In the genomic region with DNA sequence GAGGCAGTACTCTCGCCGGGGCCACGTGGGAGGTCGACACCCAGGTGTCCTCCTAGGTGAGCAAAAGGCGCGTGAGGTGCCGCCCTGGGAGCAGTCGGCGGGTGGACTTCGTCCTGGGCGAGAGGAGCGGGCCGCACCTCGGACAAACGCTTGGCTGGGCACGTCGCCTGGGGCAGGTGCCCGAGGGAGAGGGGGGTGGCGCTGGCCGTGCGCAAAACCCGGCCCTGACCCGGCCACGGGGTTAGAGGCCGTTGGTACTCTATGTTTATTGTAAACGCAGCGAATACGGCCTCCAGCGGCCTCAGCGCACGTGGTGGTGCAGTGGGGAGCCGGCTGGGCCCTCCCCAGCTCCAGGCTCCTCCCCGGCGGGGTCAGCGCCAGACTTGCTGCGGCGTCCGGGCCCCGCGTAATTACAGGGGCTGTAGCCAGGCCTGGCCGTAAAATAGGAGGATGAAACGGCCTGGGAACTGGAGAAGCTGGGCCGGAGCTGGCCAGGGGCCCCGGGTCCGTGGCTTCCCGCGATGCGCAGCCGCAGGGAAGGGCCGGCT, we compare ENCODE assay signal across 1 cellular context.
TF ChIP-seq lines count a peak whose summit lies in the region.

No MANE protein-coding gene starts in this region.

TF ChIP-seq in neural cell, 6 proteins besides CTCF, POLR2A, EP300 and RAD21 (continued from another document):
- TF ChIP-seq SMC3 (conservative IDR thresholded peaks at IDR 0.05; ENCODE audit: poor library complexity), result no peak
- TF ChIP-seq, protein P1, sequence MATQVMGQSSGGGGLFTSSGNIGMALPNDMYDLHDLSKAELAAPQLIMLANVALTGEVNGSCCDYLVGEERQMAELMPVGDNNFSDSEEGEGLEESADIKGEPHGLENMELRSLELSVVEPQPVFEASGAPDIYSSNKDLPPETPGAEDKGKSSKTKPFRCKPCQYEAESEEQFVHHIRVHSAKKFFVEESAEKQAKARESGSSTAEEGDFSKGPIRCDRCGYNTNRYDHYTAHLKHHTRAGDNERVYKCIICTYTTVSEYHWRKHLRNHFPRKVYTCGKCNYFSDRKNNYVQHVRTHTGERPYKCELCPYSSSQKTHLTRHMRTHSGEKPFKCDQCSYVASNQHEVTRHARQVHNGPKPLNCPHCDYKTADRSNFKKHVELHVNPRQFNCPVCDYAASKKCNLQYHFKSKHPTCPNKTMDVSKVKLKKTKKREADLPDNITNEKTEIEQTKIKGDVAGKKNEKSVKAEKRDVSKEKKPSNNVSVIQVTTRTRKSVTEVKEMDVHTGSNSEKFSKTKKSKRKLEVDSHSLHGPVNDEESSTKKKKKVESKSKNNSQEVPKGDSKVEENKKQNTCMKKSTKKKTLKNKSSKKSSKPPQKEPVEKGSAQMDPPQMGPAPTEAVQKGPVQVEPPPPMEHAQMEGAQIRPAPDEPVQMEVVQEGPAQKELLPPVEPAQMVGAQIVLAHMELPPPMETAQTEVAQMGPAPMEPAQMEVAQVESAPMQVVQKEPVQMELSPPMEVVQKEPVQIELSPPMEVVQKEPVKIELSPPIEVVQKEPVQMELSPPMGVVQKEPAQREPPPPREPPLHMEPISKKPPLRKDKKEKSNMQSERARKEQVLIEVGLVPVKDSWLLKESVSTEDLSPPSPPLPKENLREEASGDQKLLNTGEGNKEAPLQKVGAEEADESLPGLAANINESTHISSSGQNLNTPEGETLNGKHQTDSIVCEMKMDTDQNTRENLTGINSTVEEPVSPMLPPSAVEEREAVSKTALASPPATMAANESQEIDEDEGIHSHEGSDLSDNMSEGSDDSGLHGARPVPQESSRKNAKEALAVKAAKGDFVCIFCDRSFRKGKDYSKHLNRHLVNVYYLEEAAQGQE (IDR thresholded peaks at IDR 0.05; ENCODE audit: borderline replicate concordance), result no peak
